ENCODE assay signal across 1 cellular context in genomic region chr13:42277618-42278276, GRCh38.
TF ChIP-seq lines count a peak whose summit lies in the region.

No MANE protein-coding gene starts in this region.

TF ChIP-seq in IMR-90, 13 proteins besides CTCF, POLR2A, EP300 and RAD21:
- TF ChIP-seq, protein P1, sequence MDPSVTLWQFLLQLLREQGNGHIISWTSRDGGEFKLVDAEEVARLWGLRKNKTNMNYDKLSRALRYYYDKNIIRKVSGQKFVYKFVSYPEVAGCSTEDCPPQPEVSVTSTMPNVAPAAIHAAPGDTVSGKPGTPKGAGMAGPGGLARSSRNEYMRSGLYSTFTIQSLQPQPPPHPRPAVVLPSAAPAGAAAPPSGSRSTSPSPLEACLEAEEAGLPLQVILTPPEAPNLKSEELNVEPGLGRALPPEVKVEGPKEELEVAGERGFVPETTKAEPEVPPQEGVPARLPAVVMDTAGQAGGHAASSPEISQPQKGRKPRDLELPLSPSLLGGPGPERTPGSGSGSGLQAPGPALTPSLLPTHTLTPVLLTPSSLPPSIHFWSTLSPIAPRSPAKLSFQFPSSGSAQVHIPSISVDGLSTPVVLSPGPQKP (IDR thresholded peaks at IDR 0.05; ENCODE audit: borderline replicate concordance, low read depth, low read length) = no peak
- TF ChIP-seq RCOR1 (IDR thresholded peaks at IDR 0.05; ENCODE audit: insufficient replicate concordance, low read length) (no peak), NFE2L2 (IDR thresholded peaks at IDR 0.05; ENCODE audit: low read depth, low read length) (no peak), CEBPB (IDR thresholded peaks at IDR 0.05; ENCODE audit: low read depth, low read length) (no peak), BHLHE40 (IDR thresholded peaks at IDR 0.05; ENCODE audit: low read depth, low read length) (no peak), SMC3 (IDR thresholded peaks at IDR 0.05; ENCODE audit: low read depth, low read length) (no peak), CHD1 (IDR thresholded peaks at IDR 0.05; ENCODE audit: low read depth, low read length) (no peak), MXI1 (IDR thresholded peaks at IDR 0.05; ENCODE audit: borderline replicate concordance, low read depth, low read length) (no peak), FOS (IDR thresholded peaks at IDR 0.05; ENCODE audit: low read depth, low read length) (no peak), MAZ (IDR thresholded peaks at IDR 0.05; ENCODE audit: borderline replicate concordance, low read depth, low read length) (no peak), RFX5 (IDR thresholded peaks at IDR 0.05; ENCODE audit: low read depth, low read length) (no peak), MAFK (IDR thresholded peaks at IDR 0.05; ENCODE audit: low read depth, low read length) (no peak)
- TF ChIP-seq, protein P2, sequence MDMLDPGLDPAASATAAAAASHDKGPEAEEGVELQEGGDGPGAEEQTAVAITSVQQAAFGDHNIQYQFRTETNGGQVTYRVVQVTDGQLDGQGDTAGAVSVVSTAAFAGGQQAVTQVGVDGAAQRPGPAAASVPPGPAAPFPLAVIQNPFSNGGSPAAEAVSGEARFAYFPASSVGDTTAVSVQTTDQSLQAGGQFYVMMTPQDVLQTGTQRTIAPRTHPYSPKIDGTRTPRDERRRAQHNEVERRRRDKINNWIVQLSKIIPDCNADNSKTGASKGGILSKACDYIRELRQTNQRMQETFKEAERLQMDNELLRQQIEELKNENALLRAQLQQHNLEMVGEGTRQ (IDR thresholded peaks at IDR 0.05; ENCODE audit: low read depth, low read length) = no peak
